ENCODE assay signal across 11 cellular contexts in the genomic region with DNA sequence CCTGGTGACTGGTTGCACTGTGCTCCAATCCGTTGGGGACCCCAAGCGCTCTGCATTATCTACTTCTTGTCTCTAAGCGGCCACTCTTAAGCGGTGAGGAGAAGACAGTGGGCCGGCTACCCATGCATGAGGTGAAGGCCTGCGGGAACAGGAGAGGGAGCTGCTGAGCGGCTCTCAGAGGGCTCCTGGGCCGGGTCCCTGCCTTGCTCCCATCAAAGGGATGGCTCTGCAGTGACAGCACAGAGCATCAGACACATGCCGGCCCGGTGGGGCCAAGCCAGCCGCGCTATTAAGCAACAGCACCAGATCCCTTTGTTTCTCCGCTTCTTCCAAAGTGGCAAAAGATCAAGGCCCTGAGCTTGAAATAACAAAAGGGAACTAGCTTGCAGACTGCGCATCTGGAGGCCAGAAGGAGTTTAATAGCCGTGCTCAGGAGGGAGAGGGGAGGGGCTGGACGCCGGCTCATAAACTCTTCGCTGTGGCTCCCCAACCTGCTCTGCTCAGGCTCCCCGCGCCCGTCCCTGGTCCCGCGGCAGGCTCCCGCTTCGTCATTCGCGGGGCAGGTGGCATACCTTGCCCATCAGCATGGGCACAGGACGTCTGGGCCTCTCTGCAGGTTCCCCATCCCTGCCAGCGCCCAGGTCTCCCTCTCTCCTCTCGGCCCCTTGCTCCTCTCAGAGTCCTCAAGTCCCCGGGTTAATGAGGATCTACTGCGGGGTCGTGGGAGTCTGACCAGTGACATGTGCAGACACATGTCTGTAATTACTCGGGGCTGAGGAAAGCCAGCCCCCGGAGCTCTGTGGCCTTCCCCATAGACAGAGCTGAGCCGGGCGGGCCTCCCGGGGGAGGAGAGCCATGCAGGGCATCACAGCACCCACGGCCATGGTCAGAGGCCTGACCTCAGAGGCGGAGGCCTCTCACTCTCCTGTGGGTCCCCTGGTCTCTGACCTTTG.
DNase-seq lines count a peak whose midpoint lies in the region; ATAC-seq and TF ChIP-seq lines count a peak whose summit lies in the region.
"Had no signal": no experiment of that assay in that cellular context is flagged by ENCODE, and none has a peak within 500 bp of the region (broad histone marks: within the 10 kb centered on the region; RNA-seq: fewer than 3 reads in every experiment).

No MANE protein-coding gene starts in this region.

- H3K36me3 Mint-ChIP-seq in chondrocyte (ENCODE audit: low read depth): peaks cover 5% of the 10 kb centered on the region
- H3K36me3 Mint-ChIP-seq in osteocyte (ENCODE audit: unreplicated experiment): no peaks in the 10 kb centered on the region

- TF ChIP-seq CTCF in chondrocyte (IDR thresholded peaks at IDR 0.05) (peak; percentile 38), uterus (IDR thresholded peaks at IDR 0.05) (peak; percentile 21 to 55 (median 40)), osteocyte (IDR thresholded peaks at IDR 0.05) (no peak)

- intact Hi-C loops in Right ventricle myocardium inferior (cut with DNase I) (no loop called here), cardiac septum (cut with DNase I) (no loop called here), left colon (cut with DNase I, micrococcal nuclease) (loop anchor here in 1 of 2 donors (10.0 kb wide), 1 partner anchor 261 kb away; no protein-coding TSS in a partner anchor), uterus (cut with DNase I; ENCODE audit: low total_unique reads) (no loop called here)

- H3K27me3 ChIP-seq in uterus: no peaks in the 10 kb centered on the region

- H3K4me1 Mint-ChIP-seq in chondrocyte (ENCODE audit: low read depth) (peaks cover 3% of the 10 kb centered on the region), osteocyte (ENCODE audit: unreplicated experiment) (no peaks in the 10 kb centered on the region)

- H3K27ac ChIP-seq in uterus: peak overlapping the region; percentile 2 to 11

- H3K4me1 ChIP-seq in uterus: no peaks in the 10 kb centered on the region

- H3K4me3 ChIP-seq in uterus: no peak overlapping the region

- H3K9me3 ChIP-seq in uterus: no peaks in the 10 kb centered on the region

- H3K27me3 Mint-ChIP-seq in chondrocyte (ENCODE audit: low read depth) (peaks cover 13% of the 10 kb centered on the region), osteocyte (ENCODE audit: unreplicated experiment) (peaks cover 3% of the 10 kb centered on the region)

- H3K9me3 Mint-ChIP-seq in chondrocyte (ENCODE audit: low read depth) (no peaks in the 10 kb centered on the region), osteocyte (ENCODE audit: unreplicated experiment) (peaks cover 4% of the 10 kb centered on the region)

- ATAC-seq in Right ventricle myocardium inferior (peak; percentile 58), left colon (peak; percentile 36), GM19467 (IDR thresholded peaks at IDR 0.05; ENCODE audit: unreplicated experiment) (no peak)

- H3K27ac Mint-ChIP-seq in chondrocyte (ENCODE audit: unreplicated experiment) (no peak overlapping the region), osteocyte (ENCODE audit: unreplicated experiment) (no peak overlapping the region)

- H3K4me3 Mint-ChIP-seq in chondrocyte (ENCODE audit: unreplicated experiment): no peak overlapping the region
- no peak overlapping the region for H3K4me3 Mint-ChIP-seq in osteocyte (ENCODE audit: unreplicated experiment)

- DNase-seq in Right ventricle myocardium inferior (ENCODE audit: missing footprints) (no peak), cardiac septum (ENCODE audit: low spot score) (no peak), chondrocyte (ENCODE audit: low spot score) (no peak), left colon (peak; percentile 12 to 54), uterus (peak; percentile 62 to 73), osteocyte (ENCODE audit: extremely low spot score, unreplicated experiment) (no peak), cerebellar nuclear complex (lab: John Stamatoyannopoulos, UW) (no peak)
- DNase-seq: NCI-H1694; stimulated activated CD4-positive, alpha-beta T cell treated with anti-CD3 and anti-CD28 coated beads, Interleukin-4, amount 100 ng/mL, for 1 hour; SW 1271 had no signal

- H3K36me3 ChIP-seq in uterus: no peaks in the 10 kb centered on the region

- TF ChIP-seq POLR2A in uterus (IDR thresholded peaks at IDR 0.05): no peak

Comparison
In these comparisons a context has a peak if more than half of its experiments do, and no peak if none do; other contexts are left out.
1. DNase-seq: peak in left colon (2 of 2) and uterus (2 of 2); none in Right ventricle myocardium inferior (single experiment), cardiac septum (single experiment), chondrocyte (single experiment), osteocyte (single experiment) and cerebellar nuclear complex (0 of 2).